In genomic region chr21:45211661-45212060, GRCh38 we compare ENCODE assay signal across 19 cellular contexts.
"Had no signal": no experiment of that assay in that cellular context is flagged by ENCODE, and none has a peak within 500 bp of the region (broad histone marks: within the 10 kb centered on the region; RNA-seq: fewer than 3 reads in every experiment).

No MANE protein-coding gene starts in this region.

- H3K27me3 ChIP-seq: brain microvascular endothelial cell, esophagus squamous epithelium, tibial nerve, vagina had no signal

- H3K27ac ChIP-seq: brain microvascular endothelial cell, coronary artery, esophagus squamous epithelium, tibial nerve had no signal

- H3K9me3 ChIP-seq: vagina had no signal

- DNase-seq: activated CD4-positive, alpha-beta T cell treated with anti-CD3 and anti-CD28 coated beads, Interleukin-2, amount 50 U/mL, for 1 hour; activated CD8-positive, alpha-beta memory T cell treated with anti-CD3 and anti-CD28 coated beads for 24 hours; activated naive CD4-positive, alpha-beta T cell; activated naive CD8-positive, alpha-beta T cell treated with anti-CD3 and anti-CD28 coated beads, Interleukin-2, amount 10 ng/mL, durations not matched to agents 7 days and 5 days; anterior cingulate cortex; brain microvascular endothelial cell; esophagus squamous epithelium; foreskin fibroblast; glutamatergic neuron; left ventricle myocardium superior; natural killer cell; nucleus accumbens; stimulated activated CD4-positive, alpha-beta T cell treated with anti-CD3 and anti-CD28 coated beads, Interleukin-2, amount 100 ng/mL, for 48 hours had no signal

- H3K27ac Mint-ChIP-seq: activated naive CD8-positive, alpha-beta T cell treated with anti-CD3 and anti-CD28 coated beads, Interleukin-2, amount 10 ng/mL, durations not matched to agents 7 days and 5 days; memory B cell; natural killer cell; stimulated activated memory B cell treated with anti-CD40 and anti-IgM and Interleukin-4, amounts not matched to agents 10 μg/mL and 1 μg/mL and 100 μg/mL, for 72 hours had no signal

- H3K27me3 Mint-ChIP-seq: activated naive CD8-positive, alpha-beta T cell treated with anti-CD3 and anti-CD28 coated beads, Interleukin-2, amount 10 ng/mL, durations not matched to agents 7 days and 5 days; central memory CD8-positive, alpha-beta T cell; memory B cell; stimulated activated memory B cell treated with anti-CD40 and anti-IgM and Interleukin-4, amounts not matched to agents 10 μg/mL and 1 μg/mL and 100 μg/mL, for 72 hours had no signal

- H3K4me1 ChIP-seq: esophagus squamous epithelium, tibial nerve had no signal

- H3K4me3 Mint-ChIP-seq: activated naive CD8-positive, alpha-beta T cell treated with anti-CD3 and anti-CD28 coated beads, Interleukin-2, amount 10 ng/mL, durations not matched to agents 7 days and 5 days; central memory CD8-positive, alpha-beta T cell; memory B cell; natural killer cell; stimulated activated memory B cell treated with anti-CD40 and anti-IgM and Interleukin-4, amounts not matched to agents 10 μg/mL and 1 μg/mL and 100 μg/mL, for 72 hours had no signal

- H3K4me3 ChIP-seq: coronary artery, esophagus squamous epithelium, tibial nerve, vagina had no signal

- H3K9me3 Mint-ChIP-seq: activated naive CD8-positive, alpha-beta T cell treated with anti-CD3 and anti-CD28 coated beads, Interleukin-2, amount 10 ng/mL, durations not matched to agents 7 days and 5 days; stimulated activated memory B cell treated with anti-CD40 and anti-IgM and Interleukin-4, amounts not matched to agents 10 μg/mL and 1 μg/mL and 100 μg/mL, for 72 hours had no signal
